ENCODE assay signal across 1 cellular context in the genomic region with DNA sequence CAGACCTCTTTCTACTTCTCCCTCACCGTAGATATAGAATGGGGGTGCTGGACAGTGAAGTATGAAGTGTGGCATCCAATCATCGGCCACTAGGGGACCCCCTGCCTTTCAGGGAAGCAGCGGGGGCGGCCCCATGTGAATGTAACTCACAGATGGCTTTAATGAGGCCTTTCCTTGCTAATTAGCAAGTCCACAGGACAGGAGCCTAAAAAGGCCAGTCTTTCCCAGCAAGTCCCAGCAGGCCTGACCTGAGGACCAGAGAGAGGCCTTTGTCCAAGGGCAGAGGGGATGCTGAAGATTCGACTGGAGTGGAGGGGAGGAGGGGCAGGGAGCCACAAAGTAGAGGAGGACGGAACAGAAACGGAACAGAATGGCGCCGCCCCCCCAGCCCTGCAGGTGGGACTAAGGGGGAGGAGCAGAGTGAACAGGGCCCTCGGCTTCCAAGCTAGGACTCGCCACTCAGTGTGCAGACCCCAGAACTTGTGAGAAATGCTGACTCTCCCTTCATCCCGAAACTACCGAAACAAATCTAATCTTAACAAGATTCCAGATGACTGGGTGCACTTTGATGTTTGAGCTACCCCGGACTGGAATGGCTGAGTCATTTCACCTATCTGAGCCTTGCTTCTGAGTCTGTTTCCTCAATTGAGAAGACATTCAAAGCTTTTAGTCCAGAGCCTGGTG.
TF ChIP-seq lines count a peak whose summit lies in the region.

No MANE protein-coding gene starts in this region.

TF ChIP-seq in K562, 482 proteins besides CTCF, POLR2A, EP300 and RAD21 (continued from another document and continues in another):
- TF ChIP-seq, protein P1, sequence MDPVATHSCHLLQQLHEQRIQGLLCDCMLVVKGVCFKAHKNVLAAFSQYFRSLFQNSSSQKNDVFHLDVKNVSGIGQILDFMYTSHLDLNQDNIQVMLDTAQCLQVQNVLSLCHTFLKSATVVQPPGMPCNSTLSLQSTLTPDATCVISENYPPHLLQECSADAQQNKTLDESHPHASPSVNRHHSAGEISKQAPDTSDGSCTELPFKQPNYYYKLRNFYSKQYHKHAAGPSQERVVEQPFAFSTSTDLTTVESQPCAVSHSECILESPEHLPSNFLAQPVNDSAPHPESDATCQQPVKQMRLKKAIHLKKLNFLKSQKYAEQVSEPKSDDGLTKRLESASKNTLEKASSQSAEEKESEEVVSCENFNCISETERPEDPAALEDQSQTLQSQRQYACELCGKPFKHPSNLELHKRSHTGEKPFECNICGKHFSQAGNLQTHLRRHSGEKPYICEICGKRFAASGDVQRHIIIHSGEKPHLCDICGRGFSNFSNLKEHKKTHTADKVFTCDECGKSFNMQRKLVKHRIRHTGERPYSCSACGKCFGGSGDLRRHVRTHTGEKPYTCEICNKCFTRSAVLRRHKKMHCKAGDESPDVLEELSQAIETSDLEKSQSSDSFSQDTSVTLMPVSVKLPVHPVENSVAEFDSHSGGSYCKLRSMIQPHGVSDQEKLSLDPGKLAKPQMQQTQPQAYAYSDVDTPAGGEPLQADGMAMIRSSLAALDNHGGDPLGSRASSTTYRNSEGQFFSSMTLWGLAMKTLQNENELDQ (CRISPR knock-in tag; IDR thresholded peaks at IDR 0.05; ENCODE audit: borderline replicate concordance) = no peak
- TF ChIP-seq ZBTB8A (IDR thresholded peaks at IDR 0.05; ENCODE audit: partially characterized antibody) (no peak), TFAM (CRISPR knock-in tag; conservative IDR thresholded peaks at IDR 0.05) (no peak), HMGN3 (IDR thresholded peaks at IDR 0.05; ENCODE audit: borderline replicate concordance, extremely low read depth, insufficient read length, low read depth, low read length) (no peak), MTA1 (IDR thresholded peaks at IDR 0.05; ENCODE audit: borderline replicate concordance) (peak; percentile 51; the same call in 1 of the 2 replicates), ATF2 (CRISPR knock-in tag; IDR thresholded peaks at IDR 0.05) (no peak), VEZF1 (CRISPR knock-in tag; IDR thresholded peaks at IDR 0.05) (peak; percentile 41; the same call in 1 of the 2 replicates), SNAPC5 (CRISPR knock-in tag; IDR thresholded peaks at IDR 0.05) (no peak), TFAP4 (CRISPR knock-in tag; IDR thresholded peaks at IDR 0.05; ENCODE audit: borderline replicate concordance) (peak; percentile 74; the same call in 1 of the 2 replicates), ZNF592 (IDR thresholded peaks at IDR 0.05) (0 out of 2 replicates have a peak, but pooled peaks have one; percentile 37), LEF1 (IDR thresholded peaks at IDR 0.05) (peak; percentile 99), ZNF140 (CRISPR knock-in tag; IDR thresholded peaks at IDR 0.05) (no peak), HINFP (tag; conservative IDR thresholded peaks at IDR 0.05; ENCODE audit: low read depth) (peak; percentile 91), SP1 (CRISPR knock-in tag; IDR thresholded peaks at IDR 0.05) (peak; percentile 32; the same call in 1 of the 2 replicates), RBM15 (IDR thresholded peaks at IDR 0.05; ENCODE audit: insufficient read depth, low read length) (no peak), CTBP1 (IDR thresholded peaks at IDR 0.05; ENCODE audit: borderline replicate concordance) (peak; percentile 86), ESRRA (IDR thresholded peaks at IDR 0.05; ENCODE audit: borderline replicate concordance, low read depth) (no peak; the same call in 1 of the 2 replicates), HNRNPLL (IDR thresholded peaks at IDR 0.05; ENCODE audit: low read depth, low read length, poor library complexity, severe bottlenecking) (no peak), GATAD2B (IDR thresholded peaks at IDR 0.05; ENCODE audit: borderline replicate concordance) (no peak), C11orf30 (IDR thresholded peaks at IDR 0.05; ENCODE audit: low read depth) (peak; percentile 97), ZNF444 (CRISPR knock-in tag; IDR thresholded peaks at IDR 0.05) (no peak), ZNF316 (IDR thresholded peaks at IDR 0.05) (peak; percentile 97), THRB (CRISPR knock-in tag; conservative IDR thresholded peaks at IDR 0.05) (no peak), POLR2G (IDR thresholded peaks at IDR 0.05; ENCODE audit: low read depth, low read length) (no peak), TCF3 (CRISPR knock-in tag; IDR thresholded peaks at IDR 0.05) (peak; percentile 62), PATZ1 (CRISPR knock-in tag; IDR thresholded peaks at IDR 0.05; ENCODE audit: borderline replicate concordance) (no peak), TCF7 (IDR thresholded peaks at IDR 0.05; ENCODE audit: borderline replicate concordance) (peak; percentile 99), U2AF2 (optimal IDR thresholded peaks at IDR 0.05; ENCODE audit: low read depth, low read length) (no peak), FOXP4 (CRISPR knock-in tag; IDR thresholded peaks at IDR 0.05; ENCODE audit: borderline replicate concordance) (no peak), SMARCE1 (IDR thresholded peaks at IDR 0.05) (peak; percentile 86), ZNF408 (CRISPR knock-in tag; IDR thresholded peaks at IDR 0.05; ENCODE audit: low read depth) (no peak), ZNF146 (CRISPR knock-in tag; IDR thresholded peaks at IDR 0.05; ENCODE audit: unreplicated experiment) (no peak)
- TF ChIP-seq, protein P2, sequence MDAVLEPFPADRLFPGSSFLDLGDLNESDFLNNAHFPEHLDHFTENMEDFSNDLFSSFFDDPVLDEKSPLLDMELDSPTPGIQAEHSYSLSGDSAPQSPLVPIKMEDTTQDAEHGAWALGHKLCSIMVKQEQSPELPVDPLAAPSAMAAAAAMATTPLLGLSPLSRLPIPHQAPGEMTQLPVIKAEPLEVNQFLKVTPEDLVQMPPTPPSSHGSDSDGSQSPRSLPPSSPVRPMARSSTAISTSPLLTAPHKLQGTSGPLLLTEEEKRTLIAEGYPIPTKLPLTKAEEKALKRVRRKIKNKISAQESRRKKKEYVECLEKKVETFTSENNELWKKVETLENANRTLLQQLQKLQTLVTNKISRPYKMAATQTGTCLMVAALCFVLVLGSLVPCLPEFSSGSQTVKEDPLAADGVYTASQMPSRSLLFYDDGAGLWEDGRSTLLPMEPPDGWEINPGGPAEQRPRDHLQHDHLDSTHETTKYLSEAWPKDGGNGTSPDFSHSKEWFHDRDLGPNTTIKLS (IDR thresholded peaks at IDR 0.05; ENCODE audit: borderline replicate concordance, low read depth) = no peak
